Comparison of ENCODE assay signal across 31 cellular contexts in the genomic region with DNA sequence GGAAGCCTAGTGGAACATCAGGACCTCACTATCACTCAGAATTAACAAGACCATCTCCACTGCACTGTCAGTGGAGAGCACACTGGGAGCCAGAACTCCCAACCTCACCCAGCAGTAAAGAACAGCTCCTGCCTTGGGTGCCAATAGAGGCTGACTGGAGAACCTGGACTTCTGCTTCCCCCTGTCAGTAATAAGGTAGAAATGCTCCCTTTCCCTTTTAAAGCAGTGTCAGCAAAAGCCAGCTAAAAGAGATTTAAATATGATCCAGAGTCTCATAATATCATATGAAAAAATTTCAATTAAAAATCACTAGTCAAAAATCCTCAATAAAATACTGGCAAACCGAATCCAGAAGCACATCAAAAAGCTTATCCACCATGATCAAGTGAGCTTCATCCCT.
"Had no signal": no experiment of that assay in that cellular context is flagged by ENCODE, and none has a peak within 500 bp of the region (broad histone marks: within the 10 kb centered on the region; RNA-seq: fewer than 3 reads in every experiment).

No MANE protein-coding gene starts in this region.

- H3K36me3 ChIP-seq: esophagus squamous epithelium, lower lobe of right lung, neutrophil, pancreas, stomach, thyroid gland, vagina had no signal

- H3K9me3 Mint-ChIP-seq: neural crest cell had no signal

- ATAC-seq: effector memory CD8-positive, alpha-beta T cell; left colon; left ventricle myocardium superior; lower lobe of right lung; mucosa of descending colon; natural killer cell treated with Interleukin-12 subunit alpha and Interleukin-12 subunit beta and Interleukin-15 and Interleukin-18, amount 100 ng/mL, for 72 hours; pancreas; sciatic nerve; stimulated activated effector memory CD8-positive, alpha-beta T cell treated with anti-CD3 and anti-CD28 coated beads, Interleukin-12 subunit alpha, Interleukin-12 subunit beta, amount 100 ng/mL, for 72 hours had no signal

- DNase-seq: cortex of kidney; effector memory CD8-positive, alpha-beta T cell; esophagus squamous epithelium; foreskin melanocyte; hypothalamus; immature natural killer cell; islet precursor cell; kidney glomerular epithelial cell; left colon; left ventricle myocardium superior; lower lobe of right lung; mucosa of descending colon; naive B cell; pancreas; retina; stimulated activated CD4-positive, alpha-beta T cell treated with anti-CD3 and anti-CD28 coated beads, Interleukin-12 subunit alpha, Interleukin-12 subunit beta, amount 100 ng/mL, for 4 hours; stimulated activated CD4-positive, alpha-beta T cell treated with anti-CD3 and anti-CD28 coated beads, Interleukin-1b, Interleukin-23, amount 100 ng/mL, for 48 hours; stimulated activated CD4-positive, alpha-beta T cell treated with anti-CD3 and anti-CD28 coated beads, Interleukin-4, amount 100 ng/mL, for 1 hour; stimulated activated naive CD4-positive, alpha-beta T cell treated with Interleukin-2 at 50 U/mL for 16 hours; stomach; thyroid gland; trophoblast cell had no signal

- H3K4me2 ChIP-seq: smooth muscle cell had no signal

- H3K4me1 Mint-ChIP-seq: immature natural killer cell; memory B cell; mesothelial cell of epicardium; naive B cell; neural crest cell; stimulated activated effector memory CD8-positive, alpha-beta T cell treated with anti-CD3 and anti-CD28 coated beads, Interleukin-12 subunit alpha, Interleukin-12 subunit beta, amount 100 ng/mL, for 72 hours had no signal

- H3K4me1 ChIP-seq: esophagus squamous epithelium, lower lobe of right lung, pancreas, stomach, thyroid gland, vagina had no signal

- H3K4me3 Mint-ChIP-seq: effector memory CD8-positive, alpha-beta T cell; immature natural killer cell; memory B cell; mesothelial cell of epicardium; naive B cell; natural killer cell treated with Interleukin-12 subunit alpha and Interleukin-12 subunit beta and Interleukin-15 and Interleukin-18, amount 100 ng/mL, for 72 hours; neural crest cell; stimulated activated effector memory CD8-positive, alpha-beta T cell treated with anti-CD3 and anti-CD28 coated beads, Interleukin-12 subunit alpha, Interleukin-12 subunit beta, amount 100 ng/mL, for 72 hours had no signal

- H3K27ac Mint-ChIP-seq: effector memory CD8-positive, alpha-beta T cell; immature natural killer cell; memory B cell; mesothelial cell of epicardium; natural killer cell treated with Interleukin-12 subunit alpha and Interleukin-12 subunit beta and Interleukin-15 and Interleukin-18, amount 100 ng/mL, for 72 hours; stimulated activated effector memory CD8-positive, alpha-beta T cell treated with anti-CD3 and anti-CD28 coated beads, Interleukin-12 subunit alpha, Interleukin-12 subunit beta, amount 100 ng/mL, for 72 hours had no signal

- H3K27me3 ChIP-seq: neutrophil, pancreas, stomach, thyroid gland, vagina had no signal

- H3K27me3 Mint-ChIP-seq: effector memory CD8-positive, alpha-beta T cell; memory B cell had no signal

- H3K9me3 ChIP-seq: esophagus squamous epithelium, lower lobe of right lung, neutrophil, pancreas, thyroid gland, vagina had no signal

- FAIRE-seq: pancreas had no signal

- H3K27ac ChIP-seq: esophagus squamous epithelium, lower lobe of right lung, neutrophil, pancreas, stomach, thyroid gland, vagina had no signal

- H3K4me3 ChIP-seq: esophagus squamous epithelium, lower lobe of right lung, mucosa of descending colon, pancreas, smooth muscle cell, stomach, thyroid gland, vagina had no signal

- H3K36me3 Mint-ChIP-seq: immature natural killer cell; natural killer cell treated with Interleukin-12 subunit alpha and Interleukin-12 subunit beta and Interleukin-15 and Interleukin-18, amount 100 ng/mL, for 72 hours; stimulated activated effector memory CD8-positive, alpha-beta T cell treated with anti-CD3 and anti-CD28 coated beads, Interleukin-12 subunit alpha, Interleukin-12 subunit beta, amount 100 ng/mL, for 72 hours had no signal
